1 cellular context compared by ENCODE assay signal in genomic region chr1:228150458-228151169, GRCh38.
TF ChIP-seq lines count a peak whose summit lies in the region.

No MANE protein-coding gene starts in this region.

TF ChIP-seq in HEK293, 187 proteins besides CTCF, POLR2A, EP300 and RAD21 (continued from another document):
- TF ChIP-seq ZNF398 (tag by site-specific recombination; IDR thresholded peaks at IDR 0.05) (peak; percentile 30; the same call in 1 of the 2 replicates), EGR2 (tag by site-specific recombination; IDR thresholded peaks at IDR 0.05; ENCODE audit: low read depth) (peak; percentile 68; the same call in 1 of the 2 replicates), KLF17 (tag by site-specific recombination; IDR thresholded peaks at IDR 0.05) (peak; percentile 82), ZNF274 (IDR thresholded peaks at IDR 0.05; ENCODE audit: low read length) (no peak), ZNF274 (tag by site-specific recombination; IDR thresholded peaks at IDR 0.05; ENCODE audit: borderline replicate concordance) (no peak), ZNF202 (tag by site-specific recombination; IDR thresholded peaks at IDR 0.05; ENCODE audit: borderline replicate concordance) (no peak), ZBTB7A (tag by site-specific recombination; IDR thresholded peaks at IDR 0.05; ENCODE audit: low read depth) (no peak), ZNF514 (tag by site-specific recombination; IDR thresholded peaks at IDR 0.05) (no peak), ZNF692 (tag by site-specific recombination; IDR thresholded peaks at IDR 0.05) (peak; percentile 81), ZBTB48 (tag by site-specific recombination; IDR thresholded peaks at IDR 0.05) (peak; percentile 59; the same call in 1 of the 2 replicates), SP7 (tag by site-specific recombination; IDR thresholded peaks at IDR 0.05) (peak; percentile 51; the same call in 1 of the 2 replicates)
TF ChIP-seq in HEK293: peak in this region for 17.
